In the genomic region with DNA sequence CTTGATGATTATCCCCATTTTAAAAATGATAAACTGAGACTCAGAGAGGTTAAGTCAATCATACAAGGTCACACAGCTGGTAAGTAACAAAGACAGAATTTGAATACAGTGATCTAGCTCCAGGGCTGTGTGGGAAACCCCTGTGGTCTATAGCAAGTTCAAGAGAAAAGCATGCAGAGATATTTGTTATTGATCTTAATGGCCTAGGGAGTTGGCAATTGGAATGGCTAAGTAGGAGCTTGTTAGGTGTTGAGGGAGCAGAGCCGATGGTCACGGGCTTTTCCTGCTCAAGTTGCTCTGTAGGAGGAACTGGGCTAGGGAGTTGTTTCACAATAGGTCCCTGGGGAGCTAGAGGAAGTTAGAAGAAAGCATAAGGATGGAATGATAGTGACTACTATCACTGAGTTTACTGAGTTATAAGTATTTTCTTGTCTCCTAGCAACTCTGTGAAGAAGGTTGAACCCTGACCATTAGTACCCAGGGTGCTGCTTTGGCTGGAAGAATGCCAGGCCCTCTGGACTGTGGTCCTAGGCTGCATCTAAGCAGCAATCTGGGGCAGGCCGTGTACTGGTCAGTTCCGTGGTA, we compare ENCODE assay signal across 8 cellular contexts. TPM values are rescaled to one million over a fixed set of nuclear protein-coding genes. Genes with fewer than 3 reads are reported as not detected.
DNase-seq lines count a peak whose midpoint lies in the region; ATAC-seq and TF ChIP-seq lines count a peak whose summit lies in the region.

No MANE protein-coding gene starts in this region.

- H3K27ac Mint-ChIP-seq in CD8-positive, alpha-beta memory T cell = peak overlapping the region; percentile 72 to 94 (median 89)
- H3K27ac Mint-ChIP-seq in IgD-negative memory B cell (peak overlapping the region; percentile 2 to 78 (median 69)), naive B cell (peak overlapping the region; percentile 86 to 95 (median 92))

- no peaks in the 10 kb centered on the region for H3K9me3 ChIP-seq in CD8-positive, alpha-beta memory T cell (ENCODE audit: low read length)
- no peaks in the 10 kb centered on the region for H3K9me3 ChIP-seq in breast epithelium

- peaks cover 35 to 60% (median 52%) of the 10 kb centered on the region in 3 donors for H3K4me1 Mint-ChIP-seq in CD8-positive, alpha-beta memory T cell
- H3K4me1 Mint-ChIP-seq in IgD-negative memory B cell = peaks cover 17 to 18% (median 18%) of the 10 kb centered on the region in 3 donors
- H3K4me1 Mint-ChIP-seq in naive B cell = peaks cover 13 to 37% (median 24%) of the 10 kb centered on the region in 3 donors

- H3K27ac ChIP-seq in CD8-positive, alpha-beta memory T cell (ENCODE audit: low read depth, low read length) = no peak overlapping the region
- peak overlapping the region; percentile 25 to 78 for H3K27ac ChIP-seq in breast epithelium

- no peak for DNase-seq in CD8-positive, alpha-beta memory T cell
- peak in 1 of 2 donors; percentile 23 for DNase-seq in breast epithelium (ENCODE audit: low spot score in 2 of 2)
- DNase-seq in naive B cell = peak; percentile 28
- no peak for DNase-seq in activated effector memory CD4-positive, alpha-beta T cell treated with Interleukin-2 at 50 U/mL for 16 hours
- DNase-seq in NCI-H187 treated with DMSO at 0.1 percent for 48 hours (lab: John Stamatoyannopoulos, UW) = no peak

- peaks cover 0 to 2% (median 0%) of the 10 kb centered on the region in 5 donors for H3K9me3 Mint-ChIP-seq in CD8-positive, alpha-beta memory T cell
- H3K9me3 Mint-ChIP-seq in IgD-negative memory B cell (no peaks in the 10 kb centered on the region), naive B cell (no peaks in the 10 kb centered on the region)

- peaks cover 4 to 67% (median 12%) of the 10 kb centered on the region in 3 donors for H3K36me3 Mint-ChIP-seq in CD8-positive, alpha-beta memory T cell
- H3K36me3 Mint-ChIP-seq in IgD-negative memory B cell = peaks cover 15% of the 10 kb centered on the region
- peaks cover 0 to 5% of the 10 kb centered on the region in 2 donors for H3K36me3 Mint-ChIP-seq in naive B cell

- TF ChIP-seq POLR2A in breast epithelium (IDR thresholded peaks at IDR 0.05) = no peak

- CTCF ChIA-PET in CD8-positive, alpha-beta memory T cell (lab: Charles Lee) = interaction anchor here (1.1 to 2.5 kb wide), 3 partner anchors 9 to 29 kb away, joined by 4 to 16 read pairs (median 6); partner anchors contain the start of gene RNF125

- TF ChIP-seq CTCF in breast epithelium (IDR thresholded peaks at IDR 0.05) = no peak

- POLR2A ChIA-PET in CD8-positive, alpha-beta memory T cell (lab: Charles Lee) = interaction anchor here (0.6 to 3.5 kb wide), 3 partner anchors 17 to 38 kb away, joined by 3 to 16 read pairs (median 3); partner anchors contain the start of gene RNF125

- H3K27me3 Mint-ChIP-seq in CD8-positive, alpha-beta memory T cell = peaks cover 0 to 2% of the 10 kb centered on the region in 2 donors
- H3K27me3 Mint-ChIP-seq in IgD-negative memory B cell (no peaks in the 10 kb centered on the region), naive B cell (no peaks in the 10 kb centered on the region)

- H3K4me3 Mint-ChIP-seq in CD8-positive, alpha-beta memory T cell = peak overlapping the region in 6 of 7 donors; percentile 18 to 71 (median 58)
- H3K4me3 Mint-ChIP-seq in IgD-negative memory B cell = peak overlapping the region in 2 of 4 donors; percentile 44 to 74
- H3K4me3 Mint-ChIP-seq in naive B cell = peak overlapping the region in 7 of 8 donors; percentile 5 to 88 (median 67)

- H3K4me1 ChIP-seq in CD8-positive, alpha-beta memory T cell (ENCODE audit: insufficient read depth, low read length) = peaks cover 25% of the 10 kb centered on the region
- no peaks in the 10 kb centered on the region for H3K4me1 ChIP-seq in breast epithelium

- H3K36me3 ChIP-seq in CD8-positive, alpha-beta memory T cell (ENCODE audit: insufficient read depth, low read length) = peaks cover 11% of the 10 kb centered on the region
- no peaks in the 10 kb centered on the region for H3K36me3 ChIP-seq in breast epithelium

- intact Hi-C loops in breast epithelium (cut with DNase I; ENCODE audit: low total_unique reads) = no loop called here

- ATAC-seq in GM19463 (IDR thresholded peaks at IDR 0.05; ENCODE audit: unreplicated experiment) = peak; percentile 75
- ATAC-seq in naive B cell (ENCODE audit: low read depth in 2 of 2) = peak; percentile 51 to 64
- ATAC-seq in HG03457 (IDR thresholded peaks at IDR 0.05; ENCODE audit: unreplicated experiment) = no peak

- peak overlapping the region; percentile 16 for H3K4me3 ChIP-seq in CD8-positive, alpha-beta memory T cell (ENCODE audit: low read length)
- H3K4me3 ChIP-seq in breast epithelium = no peak overlapping the region

- H3K27me3 ChIP-seq in CD8-positive, alpha-beta memory T cell (ENCODE audit: insufficient read depth, low read length, poor library complexity, severe bottlenecking) = no peaks in the 10 kb centered on the region
- no peaks in the 10 kb centered on the region for H3K27me3 ChIP-seq in breast epithelium

RNA-seq across cellular contexts. Expression of gene RNF125, which starts 30.0 kb away (rescaled TPM):
- total RNA-seq in CD8-positive, alpha-beta memory T cell = 10 to 100 TPM; 41.3 to 42.8 TPM
- 66.6 TPM for polyA plus RNA-seq in CD8-positive, alpha-beta memory T cell
- polyA plus RNA-seq in IgD-negative memory B cell (11.7 TPM), naive B cell (ENCODE audit: low read depth in 6 of 6) (10 to 100 TPM in 5 of 6 donors, 1 to 10 TPM in 1; 8.9 to 21.2 (median 17.9) TPM)
- 1 to 10 TPM; 4.5 to 9.3 (median 7.2) TPM for total RNA-seq in breast epithelium

RNA-seq across cellular contexts. Expression of gene RNF138, which starts 43.1 kb away (rescaled TPM):
- total RNA-seq in CD8-positive, alpha-beta memory T cell = 10 to 100 TPM; 82.7 to 87.8 TPM
- polyA plus RNA-seq in CD8-positive, alpha-beta memory T cell = 54.9 TPM
- 62.4 TPM for polyA plus RNA-seq in IgD-negative memory B cell
- 10 to 100 TPM; 14.1 to 20.8 (median 20.0) TPM for total RNA-seq in breast epithelium
- polyA plus RNA-seq in naive B cell (ENCODE audit: low read depth in 6 of 6) = 10 to 100 TPM; 53.3 to 76.0 (median 60.5) TPM
